In the genomic region with DNA sequence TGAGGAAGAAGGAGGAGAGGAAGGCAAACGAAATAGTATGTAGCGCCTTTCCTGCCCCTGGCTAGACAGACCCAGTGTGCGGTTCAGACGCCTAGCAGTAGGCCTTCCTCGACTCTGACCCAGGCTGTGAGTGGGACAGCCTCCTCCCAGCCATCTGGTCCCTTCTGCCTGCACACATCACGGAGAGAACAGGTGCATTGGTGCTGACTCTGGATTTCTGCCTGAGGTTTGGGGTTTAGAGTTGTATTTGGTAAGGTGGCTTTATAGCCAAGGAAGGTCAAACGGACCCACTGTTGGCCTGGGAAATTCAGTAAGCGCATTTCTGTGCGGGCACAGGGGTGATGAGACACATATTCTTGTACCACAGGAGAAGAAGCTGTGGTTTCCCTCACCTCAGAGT, we compare ENCODE assay signal across 22 cellular contexts.
DNase-seq lines count a peak whose midpoint lies in the region; ATAC-seq and TF ChIP-seq lines count a peak whose summit lies in the region.
"Had no signal": no experiment of that assay in that cellular context is flagged by ENCODE, and none has a peak within 500 bp of the region (broad histone marks: within the 10 kb centered on the region; RNA-seq: fewer than 3 reads in every experiment).

No MANE protein-coding gene starts in this region.

- CTCF ChIA-PET in RWPE1 (lab: Yijun Ruan, JAX): no interaction called here

- DNase-seq in G401 (ENCODE audit: low spot score) (peak; percentile 70), HL-60 (ENCODE audit: low read depth in 1 of 2, low spot score in 1 of 2) (peak in 1 of 2 experiments; percentile 15), cerebellar cortex (ENCODE audit: low spot score) (peak; percentile 64), myocyte (ENCODE audit: low read depth) (peak; percentile 85), RWPE1 (ENCODE audit: low spot score) (no peak), AG20443 (ENCODE audit: low spot score) (no peak)
- DNase-seq: CD4-positive, alpha-beta memory T cell; GDM1; IMR-90; Karpas-422; NCI-H1417 treated with DMSO at 0.1 percent for 48 hours; NCI-H187 treated with DMSO at 0.1 percent for 48 hours; NCI-H2107; NCI-H2227 treated with DMSO at 0.1 percent for 48 hours; NCI-H510A; NCI-H774; Peyer's patch; Right ventricle myocardium superior; SW 1271 had no signal

- TF ChIP-seq CTCF in HL-60 (IDR thresholded peaks at IDR 0.05; ENCODE audit: insufficient read depth, low read length) (no peak), RWPE1 (conservative IDR thresholded peaks at IDR 0.05; ENCODE audit: low read depth) (no peak)

- H3K4me3 ChIP-seq in HL-60 (replicated peaks; ENCODE audit: insufficient read depth, low read length): no peak overlapping the region
- H3K4me3 ChIP-seq: BLaER1 treated with 17β-estradiol and CSF1 and Interleukin-3, amounts not matched to agents 10 nM and 100 nM; Peyer's patch; SK-N-MC had no signal

- in situ Hi-C loops in G401 (cut with HindIII; ENCODE audit: low sequenced_read_pairs): no loop called here

- POLR2A ChIA-PET in RWPE1 (lab: Yijun Ruan, JAX; ENCODE audit: low non-redundant PET): no interaction called here

- no peaks in the 10 kb centered on the region for H3K27me3 ChIP-seq in HL-60 (ENCODE audit: insufficient read depth, poor library complexity, severe bottlenecking)
- H3K27me3 ChIP-seq: BLaER1 treated with 17β-estradiol and CSF1 and Interleukin-3, amounts not matched to agents 10 nM and 100 nM; Peyer's patch had no signal

- H3K27ac ChIP-seq in HL-60 (replicated peaks) (peak overlapping the region; percentile 67), RWPE1 (no peak overlapping the region)
- H3K27ac ChIP-seq: BLaER1 treated with 17β-estradiol and CSF1 and Interleukin-3, amounts not matched to agents 10 nM and 100 nM; Peyer's patch; SK-N-MC had no signal

- ATAC-seq in GM19035 (IDR thresholded peaks at IDR 0.05; ENCODE audit: unreplicated experiment): no peak

Comparison
In these comparisons a context has a peak if more than half of its experiments do, and no peak if none do; other contexts are left out.
1. DNase-seq: peak in G401 (single experiment), cerebellar cortex (single experiment) and myocyte (single experiment); none in RWPE1 (single experiment) and AG20443 (single experiment).